11 cellular contexts compared by ENCODE assay signal in genomic region chr1:198651685-198652400, GRCh38. TPM values are rescaled to one million over a fixed set of nuclear protein-coding genes. Genes with fewer than 3 reads are reported as not detected.
DNase-seq lines count a peak whose midpoint lies in the region; ATAC-seq, FAIRE-seq and TF ChIP-seq lines count a peak whose summit lies in the region.
"Had no signal": no experiment of that assay in that cellular context is flagged by ENCODE, and none has a peak within 500 bp of the region (broad histone marks: within the 10 kb centered on the region; RNA-seq: fewer than 3 reads in every experiment).

No MANE protein-coding gene starts in this region.

- peak; percentile 20 for FAIRE-seq in H54 (lab: Jason Lieb, UNC)

- no peak overlapping the region for H3K27ac ChIP-seq in colonic mucosa

- no peaks in the 10 kb centered on the region for H3K27me3 Mint-ChIP-seq in natural killer cell treated with Interleukin-12 subunit alpha and Interleukin-12 subunit beta and Interleukin-15 and Interleukin-18, amount 100 ng/mL, for 72 hours

- DNase-seq in NOMO-1 treated with DMSO at 0.1 percent for 48 hours (lab: John Stamatoyannopoulos, UW; ENCODE audit: unreplicated experiment) (peak; percentile 61), NOMO-1 treated with dmso at 0.1 percent for 144 hours (lab: John Stamatoyannopoulos, UW; ENCODE audit: unreplicated experiment) (no peak), H54 (ENCODE audit: insufficient read length, low spot score) (no peak), NB4 (ENCODE audit: low read depth) (peak; percentile 55), SK-N-DZ (ENCODE audit: low spot score) (no peak), NCI-H526 (lab: John Stamatoyannopoulos, UW) (no peak), colonic mucosa (no peak)
- no peak for DNase-seq in natural killer cell treated with Interleukin-12 subunit alpha and Interleukin-12 subunit beta and Interleukin-15 and Interleukin-18, amount 100 ng/mL, for 72 hours (ENCODE audit: low spot score)
- DNase-seq: 8988T, NCI-H2107 had no signal

- no peaks in the 10 kb centered on the region for H3K9me3 ChIP-seq in colonic mucosa

- H3K27me3 ChIP-seq in colonic mucosa: no peaks in the 10 kb centered on the region

- TF ChIP-seq CTCF in NB4 (IDR thresholded peaks at IDR 0.05; ENCODE audit: low read depth, low read length): no peak
- no peak for TF ChIP-seq CTCF in colonic mucosa (IDR thresholded peaks at IDR 0.05)

- peaks cover 52 to 72% of the 10 kb centered on the region in 2 donors for H3K4me1 Mint-ChIP-seq in natural killer cell treated with Interleukin-12 subunit alpha and Interleukin-12 subunit beta and Interleukin-15 and Interleukin-18, amount 100 ng/mL, for 72 hours (ENCODE audit: low read depth in 2 of 2)

- ATAC-seq in natural killer cell treated with Interleukin-12 subunit alpha and Interleukin-12 subunit beta and Interleukin-15 and Interleukin-18, amount 100 ng/mL, for 72 hours: no peak
- ATAC-seq: esophagus mucosa had no signal

- H3K4me1 ChIP-seq in colonic mucosa: no peaks in the 10 kb centered on the region

- H3K9me3 Mint-ChIP-seq in natural killer cell treated with Interleukin-12 subunit alpha and Interleukin-12 subunit beta and Interleukin-15 and Interleukin-18, amount 100 ng/mL, for 72 hours: peaks cover 8% of the 10 kb centered on the region

- H3K4me3 Mint-ChIP-seq in natural killer cell treated with Interleukin-12 subunit alpha and Interleukin-12 subunit beta and Interleukin-15 and Interleukin-18, amount 100 ng/mL, for 72 hours: peak overlapping the region; percentile 81

- no peak overlapping the region for H3K9ac ChIP-seq in colonic mucosa (ENCODE audit: low read depth in 2 of 2, low read length in 2 of 2)

- no peak for TF ChIP-seq POLR2A in H54 (IDR thresholded peaks at IDR 0.05; ENCODE audit: low read depth, low read length)
- no peak for TF ChIP-seq POLR2A in NB4 (IDR thresholded peaks at IDR 0.05; ENCODE audit: extremely low read depth, insufficient read length)

- intact Hi-C loops in colonic mucosa (cut with DNase I): no loop called here

- H3K36me3 ChIP-seq in colonic mucosa: no peaks in the 10 kb centered on the region

- peaks cover 34% of the 10 kb centered on the region for H3K36me3 Mint-ChIP-seq in natural killer cell treated with Interleukin-12 subunit alpha and Interleukin-12 subunit beta and Interleukin-15 and Interleukin-18, amount 100 ng/mL, for 72 hours

- H3K4me3 ChIP-seq in NB4 (ENCODE audit: low read depth, low read length) (no peak overlapping the region), colonic mucosa (no peak overlapping the region)

- H3K27ac Mint-ChIP-seq in natural killer cell treated with Interleukin-12 subunit alpha and Interleukin-12 subunit beta and Interleukin-15 and Interleukin-18, amount 100 ng/mL, for 72 hours: peak overlapping the region; percentile 87 to 90

RNA-seq across cellular contexts. Expression of gene PTPRC, which starts 13.0 kb away (rescaled TPM):
- 100 to 1,000 TPM; 334 to 761 TPM for total RNA-seq in natural killer cell treated with Interleukin-12 subunit alpha and Interleukin-12 subunit beta and Interleukin-15 and Interleukin-18, amount 100 ng/mL, for 72 hours
- polyA plus RNA-seq in SK-N-DZ (2014; cell fraction: cytosol; rRNA removed): not detected in 2 replicates
- polyA plus RNA-seq in SK-N-DZ (2014; cell fraction: nucleus; rRNA removed): 0.44 TPM in 1 of 2 replicates, not detected in the other
- 10 to 100 TPM; 11.2 to 18.7 TPM for total RNA-seq in colonic mucosa

Comparison
In these comparisons a context has a peak if more than half of its experiments do, and no peak if none do; other contexts are left out.
1. DNase-seq: peak in NOMO-1 treated with DMSO at 0.1 percent for 48 hours (single experiment) and NB4 (single experiment); none in NOMO-1 treated with dmso at 0.1 percent for 144 hours (single experiment), H54 (single experiment), natural killer cell treated with Interleukin-12 subunit alpha and Interleukin-12 subunit beta and Interleukin-15 and Interleukin-18, amount 100 ng/mL, for 72 hours (single experiment), SK-N-DZ (single experiment), NCI-H526 (0 of 2) and colonic mucosa (single experiment).
2. RNA of gene PTPRC, which starts 13.0 kb away (total RNA-seq): 334 to 761 TPM in natural killer cell treated with Interleukin-12 subunit alpha and Interleukin-12 subunit beta and Interleukin-15 and Interleukin-18, amount 100 ng/mL, for 72 hours; 11.2 to 18.7 TPM in colonic mucosa; every median in the first group is over 10 times any median in the second.